ENCODE assay signal across 21 cellular contexts in genomic region chr3:17733270-17733669, GRCh38.
"Had no signal": no experiment of that assay in that cellular context is flagged by ENCODE, and none has a peak within 500 bp of the region (broad histone marks: within the 10 kb centered on the region; RNA-seq: fewer than 3 reads in every experiment).

No MANE protein-coding gene starts in this region.

- FAIRE-seq: endometrium, TTC549 had no signal

- H3K27me3 ChIP-seq: right atrium auricular region, testis had no signal

- H3K9me3 Mint-ChIP-seq: activated naive CD4-positive, alpha-beta T cell treated with anti-CD3 and anti-CD28 coated beads for 36 hours; stimulated activated naive CD8-positive, alpha-beta T cell treated with anti-CD3 and anti-CD28 coated beads, Interleukin-15, amount 100 ng/mL, for 72 hours; type B pancreatic cell had no signal

- H3K27ac ChIP-seq: lower lobe of right lung, prostate gland, right atrium auricular region, testis had no signal

- ATAC-seq: activated CD4-positive, alpha-beta T cell treated with anti-CD3 and anti-CD28 coated beads for 36 hours; activated CD8-positive, alpha-beta memory T cell treated with anti-CD3 and anti-CD28 coated beads, Interleukin-2, amount 10 ng/mL, durations not matched to agents 7 days and 5 days; left colon; lower lobe of right lung; stimulated activated naive CD8-positive, alpha-beta T cell treated with anti-CD3 and anti-CD28 coated beads, Interleukin-15, amount 100 ng/mL, for 72 hours had no signal

- H3K9me3 ChIP-seq: lower lobe of right lung, prostate gland, testis had no signal

- H3K4me3 Mint-ChIP-seq: activated CD4-positive, alpha-beta T cell treated with anti-CD3 and anti-CD28 coated beads for 36 hours; activated CD8-positive, alpha-beta memory T cell treated with anti-CD3 and anti-CD28 coated beads, Interleukin-2, amount 10 ng/mL, durations not matched to agents 7 days and 5 days; activated naive CD4-positive, alpha-beta T cell treated with anti-CD3 and anti-CD28 coated beads for 36 hours; stimulated activated naive CD8-positive, alpha-beta T cell treated with anti-CD3 and anti-CD28 coated beads, Interleukin-15, amount 100 ng/mL, for 72 hours; type B pancreatic cell had no signal

- H3K27me3 Mint-ChIP-seq: activated CD4-positive, alpha-beta T cell treated with anti-CD3 and anti-CD28 coated beads for 36 hours; activated CD8-positive, alpha-beta memory T cell treated with anti-CD3 and anti-CD28 coated beads, Interleukin-2, amount 10 ng/mL, durations not matched to agents 7 days and 5 days; stimulated activated naive CD8-positive, alpha-beta T cell treated with anti-CD3 and anti-CD28 coated beads, Interleukin-15, amount 100 ng/mL, for 72 hours; type B pancreatic cell had no signal

- DNase-seq: activated CD4-positive, alpha-beta T cell treated with anti-CD3 and anti-CD28 coated beads for 36 hours; activated CD4-positive, alpha-beta T cell treated with anti-CD3 and anti-CD28 coated beads, Interleukin-2, amount 50 U/mL, for 48 hours; activated CD8-positive, alpha-beta memory T cell treated with anti-CD3 and anti-CD28 coated beads, Interleukin-2, amount 10 ng/mL, durations not matched to agents 7 days and 5 days; activated naive CD4-positive, alpha-beta T cell treated with anti-CD3 and anti-CD28 coated beads for 36 hours; aorta; foreskin melanocyte; glutamatergic neuron; hypothalamus; islet precursor cell; left colon; lower lobe of right lung; stimulated activated CD4-positive, alpha-beta T cell treated with anti-CD3 and anti-CD28 coated beads, Interleukin-15, amount 100 ng/mL, for 24 hours; stimulated activated CD4-positive, alpha-beta T cell treated with anti-CD3 and anti-CD28 coated beads, Interleukin-2, amount 100 ng/mL, for 48 hours; stimulated activated naive CD8-positive, alpha-beta T cell treated with anti-CD3 and anti-CD28 coated beads, Interleukin-15, amount 100 ng/mL, for 72 hours; testis had no signal

- H3K4me1 ChIP-seq: lower lobe of right lung, prostate gland, right atrium auricular region, testis had no signal

- H3K4me3 ChIP-seq: coronary artery, lower lobe of right lung, prostate gland, right atrium auricular region, testis had no signal

- H3K27ac Mint-ChIP-seq: activated CD4-positive, alpha-beta T cell treated with anti-CD3 and anti-CD28 coated beads for 36 hours; activated CD8-positive, alpha-beta memory T cell treated with anti-CD3 and anti-CD28 coated beads, Interleukin-2, amount 10 ng/mL, durations not matched to agents 7 days and 5 days; activated naive CD4-positive, alpha-beta T cell treated with anti-CD3 and anti-CD28 coated beads for 36 hours; stimulated activated naive CD8-positive, alpha-beta T cell treated with anti-CD3 and anti-CD28 coated beads, Interleukin-15, amount 100 ng/mL, for 72 hours; type B pancreatic cell had no signal

- H3K36me3 ChIP-seq: lower lobe of right lung, prostate gland, right atrium auricular region had no signal
